Comparison of ENCODE assay signal across 8 cellular contexts in genomic region chrX:135421537-135421931, GRCh38. TPM values are rescaled to one million over a fixed set of nuclear protein-coding genes. Genes with fewer than 3 reads are reported as not detected.
A peak's percentile ranks its signal among the peaks of the same experiment; 100 is the strongest.
DNase-seq lines count a peak whose midpoint lies in the region; ATAC-seq and TF ChIP-seq lines count a peak whose summit lies in the region.

No MANE protein-coding gene starts in this region.

- H3K4me1 ChIP-seq in HUES48 (ENCODE audit: control insufficient read depth, insufficient read depth, low read length) (peaks cover 6% of the 10 kb centered on the region), fibroblast of lung (ENCODE audit: control insufficient read depth, extremely low read depth, insufficient read depth, low read length) (no peaks in the 10 kb centered on the region)

- H3K4me3 Mint-ChIP-seq in activated T-cell treated with anti-CD3 and anti-CD28 coated beads, Interleukin-2, amount 50 U/mL, for 72 hours = peak overlapping the region; percentile 56 to 71
- H3K4me3 Mint-ChIP-seq in nephron = peak overlapping the region; percentile 59 to 86 (median 80)
- H3K4me3 Mint-ChIP-seq in stimulated activated naive B cell treated with anti-CD40 and anti-IgM and Interleukin-4, amounts not matched to agents 10 μg/mL and 1 μg/mL and 100 μg/mL, for 72 hours = peak overlapping the region; percentile 47 to 72

- ATAC-seq in GM21447 (IDR thresholded peaks at IDR 0.05; ENCODE audit: unreplicated experiment) = peak; percentile 90
- ATAC-seq in activated T-cell treated with anti-CD3 and anti-CD28 coated beads, Interleukin-2, amount 50 U/mL, for 72 hours (replicated peaks in 1 of 2) = peak; percentile 87 to 90
- ATAC-seq in stimulated activated naive B cell treated with anti-CD40 and anti-IgM and Interleukin-4, amounts not matched to agents 10 μg/mL and 1 μg/mL and 100 μg/mL, for 72 hours (replicated peaks) = peak; percentile 79 to 91

- H3K9ac ChIP-seq in HUES48 (ENCODE audit: low read depth, low read length) = no peak overlapping the region
- no peak overlapping the region for H3K9ac ChIP-seq in fibroblast of lung (ENCODE audit: insufficient read depth, low read length)

- H3K27me3 ChIP-seq in HUES48 (ENCODE audit: control insufficient read depth, insufficient read depth, low read length) (no peaks in the 10 kb centered on the region), fibroblast of lung (ENCODE audit: control insufficient read depth, insufficient read depth, low read length) (no peaks in the 10 kb centered on the region)

- H3K4me3 ChIP-seq in HUES48 (ENCODE audit: low read depth, low read length) = peak overlapping the region; percentile 65; the same call in 1 of the 2 replicates
- peak overlapping the region in 2 of 4 experiments; percentile 36 to 44 for H3K4me3 ChIP-seq in fibroblast of lung (replicated peaks in 1 of 4; ENCODE audit: control extremely low read depth in 1 of 4, insufficient read depth in 1 of 4, low read depth in 3 of 4, low read length in 4 of 4)

- no peak overlapping the region for H2AFZ ChIP-seq in fibroblast of lung (ENCODE audit: low read length)

- H3K9me3 ChIP-seq in HUES48 (ENCODE audit: control insufficient read depth, insufficient read depth, low read length) (no peaks in the 10 kb centered on the region), fibroblast of lung (ENCODE audit: control insufficient read depth, insufficient read depth, low read depth, low read length) (no peaks in the 10 kb centered on the region)

- no peaks in the 10 kb centered on the region for H3K4me1 Mint-ChIP-seq in activated T-cell treated with anti-CD3 and anti-CD28 coated beads, Interleukin-2, amount 50 U/mL, for 72 hours (ENCODE audit: low read depth)
- peaks cover 8% of the 10 kb centered on the region for H3K4me1 Mint-ChIP-seq in nephron
- H3K4me1 Mint-ChIP-seq in stimulated activated naive B cell treated with anti-CD40 and anti-IgM and Interleukin-4, amounts not matched to agents 10 μg/mL and 1 μg/mL and 100 μg/mL, for 72 hours = peaks cover 0 to 2% of the 10 kb centered on the region in 2 donors

- H4K20me1 ChIP-seq in fibroblast of lung (ENCODE audit: control insufficient read depth, extremely low read depth, insufficient read depth, low read length) = no peaks in the 10 kb centered on the region

- peaks cover 18% of the 10 kb centered on the region for H3K27me3 Mint-ChIP-seq in activated T-cell treated with anti-CD3 and anti-CD28 coated beads, Interleukin-2, amount 50 U/mL, for 72 hours (ENCODE audit: low read depth)
- H3K27me3 Mint-ChIP-seq in nephron (ENCODE audit: low read depth) = peaks cover 4% of the 10 kb centered on the region
- H3K27me3 Mint-ChIP-seq in stimulated activated naive B cell treated with anti-CD40 and anti-IgM and Interleukin-4, amounts not matched to agents 10 μg/mL and 1 μg/mL and 100 μg/mL, for 72 hours = peaks cover 20 to 22% of the 10 kb centered on the region in 2 donors

- H3K36me3 ChIP-seq in HUES48 (ENCODE audit: control insufficient read depth, insufficient read depth, low read length) = no peaks in the 10 kb centered on the region
- no peaks in the 10 kb centered on the region for H3K36me3 ChIP-seq in fibroblast of lung (ENCODE audit: control insufficient read depth, insufficient read depth, low read length)

- no peak for TF ChIP-seq CTCF in fibroblast of lung (conservative IDR thresholded peaks at IDR 0.05 in 1 of 2, IDR thresholded peaks at IDR 0.05 in 1 of 2; ENCODE audit: low read depth in 1 of 2, low read length in 2 of 2)
- TF ChIP-seq CTCF in nephron (IDR thresholded peaks at IDR 0.05; ENCODE audit: unreplicated experiment in 3 of 3) = no peak

- H3K27ac Mint-ChIP-seq in activated T-cell treated with anti-CD3 and anti-CD28 coated beads, Interleukin-2, amount 50 U/mL, for 72 hours = no peak overlapping the region
- peak overlapping the region in 2 of 3 experiments; percentile 21 to 26 for H3K27ac Mint-ChIP-seq in nephron
- H3K27ac Mint-ChIP-seq in stimulated activated naive B cell treated with anti-CD40 and anti-IgM and Interleukin-4, amounts not matched to agents 10 μg/mL and 1 μg/mL and 100 μg/mL, for 72 hours = no peak overlapping the region

- H3K27ac ChIP-seq in HUES48 (ENCODE audit: low read depth, low read length) (no peak overlapping the region), fibroblast of lung (ENCODE audit: insufficient read depth, low read length) (no peak overlapping the region)

- H3K36me3 Mint-ChIP-seq in activated T-cell treated with anti-CD3 and anti-CD28 coated beads, Interleukin-2, amount 50 U/mL, for 72 hours (ENCODE audit: insufficient read depth in 2 of 2) = no peaks in the 10 kb centered on the region
- H3K36me3 Mint-ChIP-seq in nephron (ENCODE audit: low read depth) = no peaks in the 10 kb centered on the region
- H3K36me3 Mint-ChIP-seq in stimulated activated naive B cell treated with anti-CD40 and anti-IgM and Interleukin-4, amounts not matched to agents 10 μg/mL and 1 μg/mL and 100 μg/mL, for 72 hours = no peaks in the 10 kb centered on the region

- DNase-seq in COLO829 (ENCODE audit: low spot score) (peak; percentile 43), OCI-M1 (lab: John Stamatoyannopoulos, UW) (peak; percentile 88), fibroblast of lung (ENCODE audit: low read depth in 2 of 2) (peak; percentile 46 to 56)
- DNase-seq in activated T-cell treated with anti-CD3 and anti-CD28 coated beads, Interleukin-2, amount 50 U/mL, for 72 hours = peak; percentile 87 to 88
- peak; percentile 59 for DNase-seq in stimulated activated naive B cell treated with anti-CD40 and anti-IgM and Interleukin-4, amounts not matched to agents 10 μg/mL and 1 μg/mL and 100 μg/mL, for 72 hours

- no peaks in the 10 kb centered on the region for H3K79me2 ChIP-seq in fibroblast of lung (ENCODE audit: control insufficient read depth, insufficient read depth, low read length)

- H3K4me2 ChIP-seq in fibroblast of lung (ENCODE audit: extremely low read depth, insufficient read depth, low read length) = no peak overlapping the region

- H3K9me3 Mint-ChIP-seq in activated T-cell treated with anti-CD3 and anti-CD28 coated beads, Interleukin-2, amount 50 U/mL, for 72 hours = peaks cover 0 to 1% of the 10 kb centered on the region in 2 donors
- H3K9me3 Mint-ChIP-seq in nephron = peaks cover 16% of the 10 kb centered on the region
- H3K9me3 Mint-ChIP-seq in stimulated activated naive B cell treated with anti-CD40 and anti-IgM and Interleukin-4, amounts not matched to agents 10 μg/mL and 1 μg/mL and 100 μg/mL, for 72 hours = no peaks in the 10 kb centered on the region

RNA-seq across cellular contexts. Expression of gene SMIM10L2A, which starts 0.2 kb away (rescaled TPM):
- total RNA-seq in activated T-cell treated with anti-CD3 and anti-CD28 coated beads, Interleukin-2, amount 50 U/mL, for 72 hours = under 1 TPM; 0.24 to 0.44 TPM
- 0.51 and 0.66 TPM in 2 replicates for total RNA-seq in fibroblast of lung
- polyA plus RNA-seq in fibroblast of lung = 0.01 and 0.02 TPM in 2 replicates
- polyA plus RNA-seq in fibroblast of lung (2012) = 0.02 and 0.03 TPM in 2 replicates
- polyA minus RNA-seq in fibroblast of lung (ENCODE audit: low replicate concordance) = 0.04 TPM in 1 of 2 replicates, not detected in the other

Comparison
In these comparisons a context has a peak if more than half of its experiments do, and no peak if none do; other contexts are left out.
1. H3K27ac Mint-ChIP-seq: peak in nephron (2 of 3); none in activated T-cell treated with anti-CD3 and anti-CD28 coated beads, Interleukin-2, amount 50 U/mL, for 72 hours (single experiment) and stimulated activated naive B cell treated with anti-CD40 and anti-IgM and Interleukin-4, amounts not matched to agents 10 μg/mL and 1 μg/mL and 100 μg/mL, for 72 hours (single experiment).
2. Peak in every context shown above with its lines, with median percentiles within 50 percentile points of each other: DNase-seq, ATAC-seq and H3K4me3 Mint-ChIP-seq.